ENCODE assay signal across 17 cellular contexts in genomic region chr6:37835923-37836322, GRCh38.
"Had no signal": no experiment of that assay in that cellular context is flagged by ENCODE, and none has a peak within 500 bp of the region (broad histone marks: within the 10 kb centered on the region; RNA-seq: fewer than 3 reads in every experiment).

No MANE protein-coding gene starts in this region.

- ATAC-seq: foreskin keratinocyte; left cardiac atrium; naive thymus-derived CD8-positive, alpha-beta T cell; psoas muscle; right cardiac atrium; upper lobe of right lung had no signal

- H3K36me3 ChIP-seq: ascending aorta, colonic mucosa, ovary, thoracic aorta, upper lobe of right lung had no signal

- H3K27me3 Mint-ChIP-seq: central memory CD8-positive, alpha-beta T cell; naive thymus-derived CD8-positive, alpha-beta T cell had no signal

- H3K4me3 ChIP-seq: ascending aorta, colonic mucosa, hepatocyte, ovary, psoas muscle, skin epidermis, thoracic aorta, upper lobe of right lung had no signal

- H3K9me3 ChIP-seq: ascending aorta, colonic mucosa, ovary, psoas muscle, thoracic aorta, upper lobe of right lung had no signal

- DNase-seq: activated CD4-positive, alpha-beta T cell treated with anti-CD3 and anti-CD28 coated beads, Interleukin-2, amount 50 U/mL, for 48 hours; activated naive CD4-positive, alpha-beta T cell; colonic mucosa; foreskin keratinocyte; left cardiac atrium; naive thymus-derived CD8-positive, alpha-beta T cell; ovary; psoas muscle; right cardiac atrium; T-helper 1 cell; T-helper 9 cell; upper lobe of right lung had no signal

- H3K4me3 Mint-ChIP-seq: central memory CD8-positive, alpha-beta T cell; naive thymus-derived CD8-positive, alpha-beta T cell had no signal

- H3K27me3 ChIP-seq: ascending aorta, colonic mucosa, foreskin keratinocyte, hepatocyte, ovary, upper lobe of right lung had no signal

- H3K4me1 ChIP-seq: colonic mucosa, foreskin keratinocyte had no signal
